Comparison of ENCODE assay signal across 8 cellular contexts in genomic region chr3:100254168-100254777, GRCh38. TPM values are rescaled to one million over a fixed set of nuclear protein-coding genes. Genes with fewer than 3 reads are reported as not detected.
DNase-seq lines count a peak whose midpoint lies in the region; ATAC-seq and TF ChIP-seq lines count a peak whose summit lies in the region.

No MANE protein-coding gene starts in this region.

- H3K9ac ChIP-seq in SU-DHL-6 (ENCODE audit: low read length), result no peak overlapping the region
- peak overlapping the region; percentile 78 for H3K9ac ChIP-seq in mesenchymal stem cell (ENCODE audit: low read length)

- H3K27ac Mint-ChIP-seq in effector memory CD8-positive, alpha-beta T cell, result no peak overlapping the region

- H4K91ac ChIP-seq in mesenchymal stem cell (ENCODE audit: low read length), result no peak overlapping the region

- no peaks in the 10 kb centered on the region for H3K79me2 ChIP-seq in SU-DHL-6 (ENCODE audit: insufficient read depth, low read length)

- WGBS in mesenchymal stem cell, result 34% methylated on average over 6 of the region's 7 CpGs
- 14 to 36% methylated on average over 1 to 7 of the region's 7 CpGs for WGBS in transverse colon (ENCODE audit: low coverage in 1 of 2), 2 donors

- H3K14ac ChIP-seq in mesenchymal stem cell (ENCODE audit: low read length in 2 of 2), result no peak overlapping the region

- intact Hi-C loops in transverse colon (cut with DNase I; ENCODE audit: low total_unique reads), result loop anchor here (2.0 to 10.0 kb wide), 2 partner anchors 189 to 421 kb away; no protein-coding TSS in a partner anchor

- peak overlapping the region; percentile 76 for H2AK5ac ChIP-seq in mesenchymal stem cell (ENCODE audit: low read length, severe bottlenecking)

- H3K36me3 Mint-ChIP-seq in effector memory CD8-positive, alpha-beta T cell (ENCODE audit: insufficient read depth), result no peaks in the 10 kb centered on the region

- H3K27me3 Mint-ChIP-seq in effector memory CD8-positive, alpha-beta T cell, result peaks cover 4 to 13% of the 10 kb centered on the region in 2 donors

- ATAC-seq in GM21786 (IDR thresholded peaks at IDR 0.05; ENCODE audit: unreplicated experiment), result peak; percentile 88
- peak; percentile 49 for ATAC-seq in effector memory CD8-positive, alpha-beta T cell (replicated peaks)

- H3K4me3 ChIP-seq in SU-DHL-6 (ENCODE audit: insufficient read depth, low read length, poor library complexity, severe bottlenecking) (no peak overlapping the region), mesenchymal stem cell (ENCODE audit: insufficient read depth in 1 of 2, low read depth in 1 of 2, low read length in 2 of 2) (no peak overlapping the region), transverse colon (no peak overlapping the region)

- DNase-seq in NCI-H1417 (lab: John Stamatoyannopoulos, UW) (peak; percentile 30 to 75 (median 58)), NCI-H1417 treated with DMSO at 0.1 percent for 48 hours (lab: John Stamatoyannopoulos, UW) (no peak), NCI-H1092 (lab: John Stamatoyannopoulos, UW) (peak; percentile 72), mesenchymal stem cell (peak; percentile 86), transverse colon (peak; percentile 49)
- DNase-seq in effector memory CD8-positive, alpha-beta T cell, result peak in 2 of 3 experiments; percentile 9 to 14

- H2BK5ac ChIP-seq in mesenchymal stem cell (ENCODE audit: low read depth, low read length, poor library complexity, severe bottlenecking), result no peak overlapping the region

- H3K23ac ChIP-seq in mesenchymal stem cell (ENCODE audit: low read length in 2 of 2), result no peak overlapping the region

- no peaks in the 10 kb centered on the region for H3K79me1 ChIP-seq in mesenchymal stem cell (replicated peaks; ENCODE audit: low read length, poor library complexity, severe bottlenecking)

- no peaks in the 10 kb centered on the region for H3K4me1 ChIP-seq in mesenchymal stem cell (ENCODE audit: control insufficient read depth, insufficient read depth, low read depth, low read length)
- peaks cover 0 to 11% (median 6%) of the 10 kb centered on the region in 4 donors for H3K4me1 ChIP-seq in transverse colon

- no peak for TF ChIP-seq EP300 in transverse colon (IDR thresholded peaks at IDR 0.05; ENCODE audit: low read depth)

- no peaks in the 10 kb centered on the region for H3K9me3 ChIP-seq in SU-DHL-6 (ENCODE audit: insufficient read depth, low read length)
- no peaks in the 10 kb centered on the region for H3K9me3 ChIP-seq in mesenchymal stem cell (ENCODE audit: control insufficient read depth, low read length)
- no peaks in the 10 kb centered on the region for H3K9me3 ChIP-seq in transverse colon

- TF ChIP-seq CTCF in SU-DHL-6 (IDR thresholded peaks at IDR 0.05; ENCODE audit: insufficient read depth, low read length, poor library complexity, severe bottlenecking) (peak; percentile 77), transverse colon (IDR thresholded peaks at IDR 0.05) (peak; percentile 64 to 73 (median 69))

- H2BK15ac ChIP-seq in mesenchymal stem cell (ENCODE audit: low read depth, poor library complexity, severe bottlenecking), result peak overlapping the region; percentile 26

- no peak overlapping the region for H2BK120ac ChIP-seq in mesenchymal stem cell (ENCODE audit: low read depth, low read length)

- H3K9me3 Mint-ChIP-seq in effector memory CD8-positive, alpha-beta T cell, result no peaks in the 10 kb centered on the region

- peak overlapping the region; percentile 83 to 93 for H2BK12ac ChIP-seq in mesenchymal stem cell (ENCODE audit: low read length in 2 of 2)

- no peaks in the 10 kb centered on the region for H3K9me2 ChIP-seq in SU-DHL-6 (replicated peaks; ENCODE audit: insufficient read depth, low read length)

- TF ChIP-seq POLR2A in transverse colon (IDR thresholded peaks at IDR 0.05), result no peak

- H4K20me1 ChIP-seq in SU-DHL-6 (ENCODE audit: low read depth, low read length), result no peaks in the 10 kb centered on the region

- no peak overlapping the region for H3K4me3 Mint-ChIP-seq in effector memory CD8-positive, alpha-beta T cell

- H3K4ac ChIP-seq in mesenchymal stem cell (ENCODE audit: low read depth in 1 of 2, low read length in 2 of 2), result peak overlapping the region in 1 of 2 experiments; percentile 24

- peak overlapping the region in 1 of 2 experiments; percentile 88 for H3K18ac ChIP-seq in mesenchymal stem cell (ENCODE audit: low read depth in 1 of 2, low read length in 2 of 2)

- H3K36me3 ChIP-seq in SU-DHL-6 (ENCODE audit: low read length) (no peaks in the 10 kb centered on the region), mesenchymal stem cell (ENCODE audit: control insufficient read depth in 1 of 2, insufficient read depth in 2 of 2, low read depth in 1 of 2, low read length in 2 of 2) (peaks cover 0 to 6% of the 10 kb centered on the region in 2 experiments), transverse colon (no peaks in the 10 kb centered on the region)

- no peak overlapping the region for H3K4me2 ChIP-seq in SU-DHL-6 (ENCODE audit: low read depth, low read length, poor library complexity, severe bottlenecking)
- H3K4me2 ChIP-seq in mesenchymal stem cell (ENCODE audit: low read length, poor library complexity, severe bottlenecking), result peak overlapping the region; percentile 16

- H2AFZ ChIP-seq in SU-DHL-6 (ENCODE audit: low read depth, low read length, severe bottlenecking) (no peak overlapping the region), mesenchymal stem cell (ENCODE audit: low read depth, low read length) (no peak overlapping the region)

- H3K27ac ChIP-seq in SU-DHL-6 (ENCODE audit: low read depth, low read length), result no peak overlapping the region
- H3K27ac ChIP-seq in mesenchymal stem cell (ENCODE audit: low read length, poor library complexity, severe bottlenecking), result no peak overlapping the region
- peak overlapping the region; percentile 34 to 65 (median 44) for H3K27ac ChIP-seq in transverse colon

- H3F3A ChIP-seq in SU-DHL-6 (ENCODE audit: insufficient read depth), result no peaks in the 10 kb centered on the region

- H3K27me3 ChIP-seq in SU-DHL-6 (ENCODE audit: low read length) (no peaks in the 10 kb centered on the region), mesenchymal stem cell (ENCODE audit: control insufficient read depth in 1 of 2, insufficient read depth in 1 of 2, low read length in 2 of 2) (no peaks in the 10 kb centered on the region), transverse colon (no peaks in the 10 kb centered on the region)

- H3K4me1 Mint-ChIP-seq in effector memory CD8-positive, alpha-beta T cell (ENCODE audit: low read depth in 2 of 2), result no peaks in the 10 kb centered on the region

- in situ Hi-C loops in transverse colon (cut with MboI; ENCODE audit: low pct_ligation_motif_present in 1 of 4, low pct_unique_long_range_greater_than_20kb in 1 of 4, low sequenced_read_pairs in 3 of 4), result loop anchor here (5.0 to 25.0 kb wide), 4 partner anchors 187 to 422 kb away; no protein-coding TSS in a partner anchor

- no peak overlapping the region for H4K8ac ChIP-seq in mesenchymal stem cell (ENCODE audit: low read length)

RNA-seq across cellular contexts. Expression of gene TBC1D23, which starts 6.5 kb away (rescaled TPM):
- 28.3 TPM for polyA plus RNA-seq in mesenchymal stem cell (2013, experiment 1 of 2)
- polyA plus RNA-seq in mesenchymal stem cell (2013, experiment 2 of 2), result 30.1 TPM
- 10 to 100 TPM; 15.5 to 42.5 (median 34.5) TPM for total RNA-seq in transverse colon

Comparison
In these comparisons a context has a peak if more than half of its experiments do, and no peak if none do; other contexts are left out.
1. H3K27ac ChIP-seq: peak in transverse colon (4 of 4); none in SU-DHL-6 (single experiment) and mesenchymal stem cell (single experiment).